ENCODE assay signal across 12 cellular contexts in genomic region chr6:31763617-31763940, GRCh38. TPM values are rescaled to one million over a fixed set of nuclear protein-coding genes. Genes with fewer than 3 reads are reported as not detected.
DNase-seq lines count a peak whose midpoint lies in the region; ATAC-seq and TF ChIP-seq lines count a peak whose summit lies in the region.
"Had no signal": no experiment of that assay in that cellular context is flagged by ENCODE, and none has a peak within 500 bp of the region (broad histone marks: within the 10 kb centered on the region; RNA-seq: fewer than 3 reads in every experiment).

No MANE protein-coding gene starts in this region.

- H3K27me3 Mint-ChIP-seq in activated CD4-positive, alpha-beta memory T cell treated with anti-CD3 and anti-CD28 coated beads, Interleukin-2, amount 10 ng/mL, durations not matched to agents 7 days and 5 days = no peaks in the 10 kb centered on the region
- no peaks in the 10 kb centered on the region for H3K27me3 Mint-ChIP-seq in activated CD4-positive, alpha-beta memory T cell treated with anti-CD3 and anti-CD28 coated beads for 36 hours
- no peaks in the 10 kb centered on the region for H3K27me3 Mint-ChIP-seq in CD8-positive, alpha-beta T cell (ENCODE audit: low read depth)
- H3K27me3 Mint-ChIP-seq: naive B cell had no signal

- ATAC-seq in foreskin keratinocyte = no peak
- no peak for ATAC-seq in stimulated activated effector memory CD8-positive, alpha-beta T cell treated with anti-CD3 and anti-CD28 coated beads, Interleukin-12 subunit alpha, Interleukin-12 subunit beta, amount 100 ng/mL, for 72 hours
- no peak for ATAC-seq in HG02678 (IDR thresholded peaks at IDR 0.05; ENCODE audit: unreplicated experiment)
- ATAC-seq in CD8-positive, alpha-beta T cell = no peak

- intact Hi-C loops in activated CD4-positive, alpha-beta memory T cell treated with anti-CD3 and anti-CD28 coated beads for 36 hours (cut with micrococcal nuclease) = no loop called here
- intact Hi-C loops in CD8-positive, alpha-beta T cell (cut with DNase I, micrococcal nuclease) = no loop called here

- no peaks in the 10 kb centered on the region for H3K9me3 ChIP-seq in SJCRH30 (replicated peaks)
- H3K9me3 ChIP-seq in CD8-positive, alpha-beta T cell (ENCODE audit: low read length) = no peaks in the 10 kb centered on the region
- H3K9me3 ChIP-seq: BLaER1 treated with 17β-estradiol and CSF1 and Interleukin-3, amounts not matched to agents 10 nM and 100 nM had no signal

- no peak overlapping the region for H3K4me3 ChIP-seq in SJCRH30
- no peak overlapping the region for H3K4me3 ChIP-seq in CD8-positive, alpha-beta T cell (ENCODE audit: low read depth, low read length)
- H3K4me3 ChIP-seq: BLaER1 treated with 17β-estradiol and CSF1 and Interleukin-3, amounts not matched to agents 10 nM and 100 nM had no signal

- peak; percentile 31 for TF ChIP-seq CTCF in foreskin keratinocyte (conservative IDR thresholded peaks at IDR 0.05)
- TF ChIP-seq CTCF in CD8-positive, alpha-beta T cell (IDR thresholded peaks at IDR 0.05) = no peak

- CTCF ChIA-PET in activated CD4-positive, alpha-beta memory T cell treated with anti-CD3 and anti-CD28 coated beads, Interleukin-2, amount 10 ng/mL, durations not matched to agents 7 days and 5 days (lab: Charles Lee) = interaction anchor here (0.6 kb wide), 1 partner anchor 26 kb away, joined by 3 read pairs; no protein-coding TSS in a partner anchor
- CTCF ChIA-PET in activated CD4-positive, alpha-beta memory T cell treated with anti-CD3 and anti-CD28 coated beads for 36 hours (lab: Charles Lee) = no interaction called here
- CTCF ChIA-PET in CD8-positive, alpha-beta T cell (lab: Charles Lee) = no interaction called here

- H3K27ac Mint-ChIP-seq in activated CD4-positive, alpha-beta memory T cell treated with anti-CD3 and anti-CD28 coated beads, Interleukin-2, amount 10 ng/mL, durations not matched to agents 7 days and 5 days = peak overlapping the region; percentile 2
- no peak overlapping the region for H3K27ac Mint-ChIP-seq in activated CD4-positive, alpha-beta memory T cell treated with anti-CD3 and anti-CD28 coated beads for 36 hours
- H3K27ac Mint-ChIP-seq in stimulated activated effector memory CD8-positive, alpha-beta T cell treated with anti-CD3 and anti-CD28 coated beads, Interleukin-12 subunit alpha, Interleukin-12 subunit beta, amount 100 ng/mL, for 72 hours = peak overlapping the region; percentile 88
- no peak overlapping the region for H3K27ac Mint-ChIP-seq in CD8-positive, alpha-beta T cell
- H3K27ac Mint-ChIP-seq: dendritic cell treated with granulocyte-macrophage colony-stimulating factor and Interleukin-4, amounts not matched to agents 40 ng/mL and 50 ng/mL, for 4 days had no signal

- no peak for DNase-seq in activated CD4-positive, alpha-beta memory T cell treated with anti-CD3 and anti-CD28 coated beads, Interleukin-2, amount 10 ng/mL, durations not matched to agents 7 days and 5 days
- DNase-seq in activated CD4-positive, alpha-beta memory T cell treated with anti-CD3 and anti-CD28 coated beads for 36 hours = no peak
- DNase-seq in SJCRH30 = peak; percentile 41 to 46
- DNase-seq in foreskin keratinocyte = peak; percentile 34 to 65
- DNase-seq in stimulated activated effector memory CD8-positive, alpha-beta T cell treated with anti-CD3 and anti-CD28 coated beads, Interleukin-12 subunit alpha, Interleukin-12 subunit beta, amount 100 ng/mL, for 72 hours (ENCODE audit: low spot score in 2 of 2) = no peak
- DNase-seq in SK-N-DZ (ENCODE audit: low spot score) = no peak
- DNase-seq in CD8-positive, alpha-beta T cell = no peak
- DNase-seq: naive B cell, NCI-H2227 treated with DMSO at 0.1 percent for 48 hours had no signal

- H3K4me1 ChIP-seq in SJCRH30 = peaks cover 4% of the 10 kb centered on the region; the same call in 1 of the 2 replicates
- H3K4me1 ChIP-seq in foreskin keratinocyte = no peaks in the 10 kb centered on the region
- H3K4me1 ChIP-seq in CD8-positive, alpha-beta T cell (ENCODE audit: insufficient read depth, low read length) = no peaks in the 10 kb centered on the region

- POLR2A ChIA-PET in activated CD4-positive, alpha-beta memory T cell treated with anti-CD3 and anti-CD28 coated beads, Interleukin-2, amount 10 ng/mL, durations not matched to agents 7 days and 5 days (lab: Charles Lee) = no interaction called here
- POLR2A ChIA-PET in activated CD4-positive, alpha-beta memory T cell treated with anti-CD3 and anti-CD28 coated beads for 36 hours (lab: Charles Lee) = no interaction called here
- POLR2A ChIA-PET in CD8-positive, alpha-beta T cell (lab: Charles Lee) = no interaction called here

- no peaks in the 10 kb centered on the region for H3K9me3 Mint-ChIP-seq in activated CD4-positive, alpha-beta memory T cell treated with anti-CD3 and anti-CD28 coated beads, Interleukin-2, amount 10 ng/mL, durations not matched to agents 7 days and 5 days
- H3K9me3 Mint-ChIP-seq in activated CD4-positive, alpha-beta memory T cell treated with anti-CD3 and anti-CD28 coated beads for 36 hours = no peaks in the 10 kb centered on the region
- H3K9me3 Mint-ChIP-seq in stimulated activated effector memory CD8-positive, alpha-beta T cell treated with anti-CD3 and anti-CD28 coated beads, Interleukin-12 subunit alpha, Interleukin-12 subunit beta, amount 100 ng/mL, for 72 hours = no peaks in the 10 kb centered on the region
- no peaks in the 10 kb centered on the region for H3K9me3 Mint-ChIP-seq in CD8-positive, alpha-beta T cell
- H3K9me3 Mint-ChIP-seq: dendritic cell treated with granulocyte-macrophage colony-stimulating factor and Interleukin-4, amounts not matched to agents 40 ng/mL and 50 ng/mL, for 4 days; naive B cell had no signal

- H3K4me3 Mint-ChIP-seq in activated CD4-positive, alpha-beta memory T cell treated with anti-CD3 and anti-CD28 coated beads, Interleukin-2, amount 10 ng/mL, durations not matched to agents 7 days and 5 days = no peak overlapping the region
- no peak overlapping the region for H3K4me3 Mint-ChIP-seq in activated CD4-positive, alpha-beta memory T cell treated with anti-CD3 and anti-CD28 coated beads for 36 hours
- H3K4me3 Mint-ChIP-seq in stimulated activated effector memory CD8-positive, alpha-beta T cell treated with anti-CD3 and anti-CD28 coated beads, Interleukin-12 subunit alpha, Interleukin-12 subunit beta, amount 100 ng/mL, for 72 hours = no peak overlapping the region
- H3K4me3 Mint-ChIP-seq in CD8-positive, alpha-beta T cell = no peak overlapping the region
- H3K4me3 Mint-ChIP-seq: dendritic cell treated with granulocyte-macrophage colony-stimulating factor and Interleukin-4, amounts not matched to agents 40 ng/mL and 50 ng/mL, for 4 days had no signal

- H3K27ac ChIP-seq in SJCRH30 (peak overlapping the region; percentile 26; the same call in 1 of the 2 replicates), foreskin keratinocyte (no peak overlapping the region)
- H3K27ac ChIP-seq in CD8-positive, alpha-beta T cell (ENCODE audit: low read depth, low read length) = no peak overlapping the region

- peaks cover 14% of the 10 kb centered on the region for H3K4me1 Mint-ChIP-seq in activated CD4-positive, alpha-beta memory T cell treated with anti-CD3 and anti-CD28 coated beads, Interleukin-2, amount 10 ng/mL, durations not matched to agents 7 days and 5 days
- no peaks in the 10 kb centered on the region for H3K4me1 Mint-ChIP-seq in activated CD4-positive, alpha-beta memory T cell treated with anti-CD3 and anti-CD28 coated beads for 36 hours (ENCODE audit: low read depth)
- peaks cover 27% of the 10 kb centered on the region for H3K4me1 Mint-ChIP-seq in stimulated activated effector memory CD8-positive, alpha-beta T cell treated with anti-CD3 and anti-CD28 coated beads, Interleukin-12 subunit alpha, Interleukin-12 subunit beta, amount 100 ng/mL, for 72 hours
- H3K4me1 Mint-ChIP-seq in CD8-positive, alpha-beta T cell (ENCODE audit: low read depth) = no peaks in the 10 kb centered on the region

- H3K27me3 ChIP-seq in SJCRH30 (no peaks in the 10 kb centered on the region), foreskin keratinocyte (no peaks in the 10 kb centered on the region)
- no peaks in the 10 kb centered on the region for H3K27me3 ChIP-seq in CD8-positive, alpha-beta T cell (ENCODE audit: insufficient read depth, low read length)
- H3K27me3 ChIP-seq: BLaER1 treated with 17β-estradiol and CSF1 and Interleukin-3, amounts not matched to agents 10 nM and 100 nM had no signal

- H3K36me3 Mint-ChIP-seq in activated CD4-positive, alpha-beta memory T cell treated with anti-CD3 and anti-CD28 coated beads, Interleukin-2, amount 10 ng/mL, durations not matched to agents 7 days and 5 days (ENCODE audit: low read depth) = peaks cover 36% of the 10 kb centered on the region
- H3K36me3 Mint-ChIP-seq in activated CD4-positive, alpha-beta memory T cell treated with anti-CD3 and anti-CD28 coated beads for 36 hours = peaks cover 47% of the 10 kb centered on the region
- peaks cover 22% of the 10 kb centered on the region for H3K36me3 Mint-ChIP-seq in stimulated activated effector memory CD8-positive, alpha-beta T cell treated with anti-CD3 and anti-CD28 coated beads, Interleukin-12 subunit alpha, Interleukin-12 subunit beta, amount 100 ng/mL, for 72 hours
- peaks cover 9% of the 10 kb centered on the region for H3K36me3 Mint-ChIP-seq in CD8-positive, alpha-beta T cell

- H3K36me3 ChIP-seq in SJCRH30 = no peaks in the 10 kb centered on the region
- H3K36me3 ChIP-seq in CD8-positive, alpha-beta T cell (ENCODE audit: insufficient read depth, low read length) = no peaks in the 10 kb centered on the region

RNA-seq across cellular contexts. Expression of gene SAPCD1, which starts 1.1 kb away (rescaled TPM):
- 10 to 100 TPM; 10.7 to 14.6 TPM for total RNA-seq in activated CD4-positive, alpha-beta memory T cell treated with anti-CD3 and anti-CD28 coated beads, Interleukin-2, amount 10 ng/mL, durations not matched to agents 7 days and 5 days
- 10 to 100 TPM; 11.3 to 13.2 TPM for total RNA-seq in activated CD4-positive, alpha-beta memory T cell treated with anti-CD3 and anti-CD28 coated beads for 36 hours
- 0.89 and 1.4 TPM in 2 replicates for total RNA-seq in SJCRH30 (2014; rRNA removed; shearing (Covaris generic))
- 2.4 and 3.1 TPM in 2 replicates for total RNA-seq in foreskin keratinocyte
- polyA plus RNA-seq in foreskin keratinocyte = 2.6 and 3.0 TPM in 2 replicates
- polyA plus RNA-seq in SK-N-DZ (2014; cell fraction: cytosol; rRNA removed) = 1.3 and 2.3 TPM in 2 replicates
- polyA plus RNA-seq in SK-N-DZ (2014; cell fraction: nucleus; rRNA removed) = 35.2 and 55.1 TPM in 2 replicates
- 1 to 10 TPM in 1 of 2 experiments, under 1 TPM in 1; 0.92 to 4.0 TPM for total RNA-seq in CD8-positive, alpha-beta T cell

RNA-seq across cellular contexts. Expression of gene VWA7, which starts 13.5 kb away (rescaled TPM):
- 10 to 100 TPM; 11.0 to 12.2 TPM for total RNA-seq in activated CD4-positive, alpha-beta memory T cell treated with anti-CD3 and anti-CD28 coated beads, Interleukin-2, amount 10 ng/mL, durations not matched to agents 7 days and 5 days
- total RNA-seq in activated CD4-positive, alpha-beta memory T cell treated with anti-CD3 and anti-CD28 coated beads for 36 hours = 1 to 10 TPM; 2.0 to 2.1 TPM
- total RNA-seq in SJCRH30 (2014; rRNA removed; shearing (Covaris generic)) = 0.28 and 0.34 TPM in 2 replicates
- total RNA-seq in foreskin keratinocyte = 0.34 and 0.46 TPM in 2 replicates
- 0.25 and 0.38 TPM in 2 replicates for polyA plus RNA-seq in foreskin keratinocyte
- polyA plus RNA-seq in SK-N-DZ (2014; cell fraction: cytosol; rRNA removed) = 0.48 and 0.88 TPM in 2 replicates
- polyA plus RNA-seq in SK-N-DZ (2014; cell fraction: nucleus; rRNA removed) = 9.2 and 11.3 TPM in 2 replicates
- 1 to 10 TPM in 1 of 2 experiments, under 1 TPM in 1; 0.65 to 1.2 TPM for total RNA-seq in CD8-positive, alpha-beta T cell

RNA-seq across cellular contexts. Expression of gene MSH5, which starts 23.8 kb away (rescaled TPM):
- total RNA-seq in activated CD4-positive, alpha-beta memory T cell treated with anti-CD3 and anti-CD28 coated beads, Interleukin-2, amount 10 ng/mL, durations not matched to agents 7 days and 5 days = 10 to 100 TPM; 60.1 to 63.2 TPM
- total RNA-seq in activated CD4-positive, alpha-beta memory T cell treated with anti-CD3 and anti-CD28 coated beads for 36 hours = 10 to 100 TPM; 80.9 to 83.8 TPM
- total RNA-seq in SJCRH30 (2014; rRNA removed; shearing (Covaris generic)) = 12.9 and 13.4 TPM in 2 replicates
- total RNA-seq in foreskin keratinocyte = 13.1 and 14.2 TPM in 2 replicates
- 6.8 and 9.2 TPM in 2 replicates for polyA plus RNA-seq in foreskin keratinocyte
- 4.3 and 10.2 TPM in 2 replicates for polyA plus RNA-seq in SK-N-DZ (2014; cell fraction: cytosol; rRNA removed)
- polyA plus RNA-seq in SK-N-DZ (2014; cell fraction: nucleus; rRNA removed) = 63.8 and 111 TPM in 2 replicates
- total RNA-seq in CD8-positive, alpha-beta T cell = 1 to 10 TPM; 7.5 to 8.4 TPM

RNA-seq across cellular contexts. Expression of gene CLIC1, which starts 27.2 kb away (rescaled TPM):
- 100 to 1,000 TPM; 640 to 644 TPM for total RNA-seq in activated CD4-positive, alpha-beta memory T cell treated with anti-CD3 and anti-CD28 coated beads, Interleukin-2, amount 10 ng/mL, durations not matched to agents 7 days and 5 days
- 100 to 1,000 TPM; 430 to 442 TPM for total RNA-seq in activated CD4-positive, alpha-beta memory T cell treated with anti-CD3 and anti-CD28 coated beads for 36 hours
- 210 and 234 TPM in 2 replicates for total RNA-seq in SJCRH30 (2014; rRNA removed; shearing (Covaris generic))
- 940 and 998 TPM in 2 replicates for total RNA-seq in foreskin keratinocyte
- polyA plus RNA-seq in foreskin keratinocyte = 1,066 and 1,074 TPM in 2 replicates
- 89.2 and 116 TPM in 2 replicates for polyA plus RNA-seq in SK-N-DZ (2014; cell fraction: cytosol; rRNA removed)
- 57.8 and 58.9 TPM in 2 replicates for polyA plus RNA-seq in SK-N-DZ (2014; cell fraction: nucleus; rRNA removed)
- 10 to 100 TPM; 44.6 to 47.5 TPM for total RNA-seq in CD8-positive, alpha-beta T cell

RNA-seq across cellular contexts. Expression of gene VARS1, which starts 32.0 kb away (rescaled TPM):
- total RNA-seq in activated CD4-positive, alpha-beta memory T cell treated with anti-CD3 and anti-CD28 coated beads, Interleukin-2, amount 10 ng/mL, durations not matched to agents 7 days and 5 days = 10 to 100 TPM; 84.1 to 88.4 TPM
- 100 to 1,000 TPM; 141 to 153 TPM for total RNA-seq in activated CD4-positive, alpha-beta memory T cell treated with anti-CD3 and anti-CD28 coated beads for 36 hours
- 42.5 and 45.8 TPM in 2 replicates for total RNA-seq in SJCRH30 (2014; rRNA removed; shearing (Covaris generic))
- 127 and 141 TPM in 2 replicates for total RNA-seq in foreskin keratinocyte
- polyA plus RNA-seq in foreskin keratinocyte = 91.6 and 96.7 TPM in 2 replicates
- 81.7 and 91.7 TPM in 2 replicates for polyA plus RNA-seq in SK-N-DZ (2014; cell fraction: cytosol; rRNA removed)
- 194 and 278 TPM in 2 replicates for polyA plus RNA-seq in SK-N-DZ (2014; cell fraction: nucleus; rRNA removed)
- total RNA-seq in CD8-positive, alpha-beta T cell = 10 to 100 TPM; 29.8 to 33.3 TPM

Comparison
In these comparisons a context has a peak if more than half of its experiments do, and no peak if none do; other contexts are left out.
1. H3K27ac Mint-ChIP-seq: peak in activated CD4-positive, alpha-beta memory T cell treated with anti-CD3 and anti-CD28 coated beads, Interleukin-2, amount 10 ng/mL, durations not matched to agents 7 days and 5 days (single experiment) and stimulated activated effector memory CD8-positive, alpha-beta T cell treated with anti-CD3 and anti-CD28 coated beads, Interleukin-12 subunit alpha, Interleukin-12 subunit beta, amount 100 ng/mL, for 72 hours (single experiment); none in activated CD4-positive, alpha-beta memory T cell treated with anti-CD3 and anti-CD28 coated beads for 36 hours (single experiment) and CD8-positive, alpha-beta T cell (single experiment).
2. DNase-seq: peak in SJCRH30 (2 of 2) and foreskin keratinocyte (2 of 2); none in activated CD4-positive, alpha-beta memory T cell treated with anti-CD3 and anti-CD28 coated beads, Interleukin-2, amount 10 ng/mL, durations not matched to agents 7 days and 5 days (single experiment), activated CD4-positive, alpha-beta memory T cell treated with anti-CD3 and anti-CD28 coated beads for 36 hours (single experiment), stimulated activated effector memory CD8-positive, alpha-beta T cell treated with anti-CD3 and anti-CD28 coated beads, Interleukin-12 subunit alpha, Interleukin-12 subunit beta, amount 100 ng/mL, for 72 hours (0 of 2), SK-N-DZ (single experiment) and CD8-positive, alpha-beta T cell (0 of 7).